ENCODE assay signal across 10 cellular contexts in genomic region chr11:57321388-57321995, GRCh38. TPM values are rescaled to one million over a fixed set of nuclear protein-coding genes. Genes with fewer than 3 reads are reported as not detected.
A peak's percentile ranks its signal among the peaks of the same experiment; 100 is the strongest.
DNase-seq lines count a peak whose midpoint lies in the region; ATAC-seq and TF ChIP-seq lines count a peak whose summit lies in the region.
"Had no signal": no experiment of that assay in that cellular context is flagged by ENCODE, and none has a peak within 500 bp of the region (broad histone marks: within the 10 kb centered on the region; RNA-seq: fewer than 3 reads in every experiment).

No MANE protein-coding gene starts in this region.

- H3K9me3 ChIP-seq in right atrium auricular region (no peaks in the 10 kb centered on the region), aorta (ENCODE audit: control insufficient read depth, low read length) (no peaks in the 10 kb centered on the region)

- no peak for ATAC-seq in Right ventricle myocardium superior (ENCODE audit: poor library complexity)
- no peak for ATAC-seq in aorta (ENCODE audit: low FRiP score)
- ATAC-seq: activated T-cell treated with anti-CD3 and anti-CD28 coated beads, Interleukin-2, amount 50 U/mL, for 4 hours had no signal

- H3K27me3 Mint-ChIP-seq in mesothelial cell of epicardium (ENCODE audit: low read depth): no peaks in the 10 kb centered on the region

- H3K27ac Mint-ChIP-seq in mesothelial cell of epicardium: peak overlapping the region; percentile 98

- H3K4me3 Mint-ChIP-seq in mesothelial cell of epicardium: peak overlapping the region; percentile 92

- H3K27ac ChIP-seq in right atrium auricular region (peak overlapping the region; percentile 90 to 94), aorta (ENCODE audit: low read depth in 1 of 2, low read length in 2 of 2) (peak overlapping the region in 1 of 2 donors; percentile 38)

- H3K27me3 ChIP-seq in right atrium auricular region (no peaks in the 10 kb centered on the region), aorta (ENCODE audit: control insufficient read depth in 1 of 2, insufficient read depth in 2 of 2, low read length in 1 of 2) (no peaks in the 10 kb centered on the region)

- H3K36me3 ChIP-seq in right atrium auricular region (peaks cover 43% of the 10 kb centered on the region), aorta (ENCODE audit: control insufficient read depth in 1 of 2, insufficient read depth in 2 of 2, low read length in 1 of 2) (peaks cover 3 to 10% of the 10 kb centered on the region in 2 donors)

- intact Hi-C loops in Right ventricle myocardium superior (cut with DNase I): no loop called here
- intact Hi-C loops in aorta (cut with DNase I): loop anchor here (10.0 kb wide), 2 partner anchors 333 to 343 kb away; partner anchors contain the start of genes CLP1 (in 1 of the 2) and ZDHHC5 (in 1 of the 2)

- H3K4me1 ChIP-seq in right atrium auricular region: peaks cover 0 to 77% of the 10 kb centered on the region in 2 donors
- H3K4me1 ChIP-seq in aorta (ENCODE audit: control insufficient read depth in 1 of 2, insufficient read depth in 2 of 2, low read length in 2 of 2): no peaks in the 10 kb centered on the region

- DNase-seq in right atrium auricular region (ENCODE audit: low spot score): no peak
- DNase-seq in Right ventricle myocardium superior: no peak
- DNase-seq in cardiac fibroblast (ENCODE audit: low read depth in 2 of 2): peak in 1 of 2 donors; percentile 38
- no peak for DNase-seq in mesothelial cell of epicardium (ENCODE audit: low spot score in 2 of 2, unreplicated experiment in 2 of 2)
- peak in 1 of 2 donors; percentile 65 for DNase-seq in aorta
- DNase-seq in activated CD4-positive, alpha-beta T cell treated with anti-CD3 and anti-CD28 coated beads for 1 hour: no peak
- DNase-seq in CD1c-positive myeloid dendritic cell (ENCODE audit: extremely low spot score): no peak
- no peak for DNase-seq in GM10248 (ENCODE audit: extremely low spot score)
- DNase-seq: activated T-cell treated with anti-CD3 and anti-CD28 coated beads, Interleukin-2, amount 50 U/mL, for 4 hours; NCI-H526 treated with DMSO at 0.1 percent for 48 hours had no signal

- TF ChIP-seq CTCF in right atrium auricular region (IDR thresholded peaks at IDR 0.05) (no peak), cardiac fibroblast (IDR thresholded peaks at IDR 0.05; ENCODE audit: low read depth, low read length) (no peak), mesothelial cell of epicardium (IDR thresholded peaks at IDR 0.05; ENCODE audit: unreplicated experiment) (no peak), GM10248 (IDR thresholded peaks at IDR 0.05; ENCODE audit: control extremely low read depth, extremely low read depth, low read depth, missing control alignments) (no peak)

- H3K4me1 Mint-ChIP-seq in mesothelial cell of epicardium: peaks cover 57% of the 10 kb centered on the region

- peaks cover 20% of the 10 kb centered on the region for H3K36me3 Mint-ChIP-seq in mesothelial cell of epicardium

- H3K4me3 ChIP-seq in right atrium auricular region (peak overlapping the region; percentile 22 to 86), cardiac fibroblast (replicated peaks in 1 of 2; ENCODE audit: low read depth in 2 of 2, low read length in 2 of 2) (peak overlapping the region; percentile 33 to 91), aorta (ENCODE audit: low read length in 2 of 2) (peak overlapping the region; percentile 22 to 33)

- CTCF ChIA-PET in GM10248 (lab: Yijun Ruan, JAX): interaction anchor here (0.8 to 2.2 kb wide), 6 partner anchors 10 to 72 kb away, joined by 3 to 9 read pairs (median 4); partner anchors contain the start of gene SSRP1

- WGBS in aorta, 2 donors: 12 to 14% methylated on average over 4 to 5 of the region's 5 CpGs

- POLR2A ChIA-PET in GM10248 (lab: Yijun Ruan, JAX): interaction anchor here (1.0 kb wide), 1 partner anchor 12 kb away, joined by 4 read pairs; no protein-coding TSS in a partner anchor

- H3K9me3 Mint-ChIP-seq in mesothelial cell of epicardium: no peaks in the 10 kb centered on the region
- H3K9me3 Mint-ChIP-seq: activated T-cell treated with anti-CD3 and anti-CD28 coated beads, Interleukin-2, amount 50 U/mL, for 4 hours had no signal

RNA-seq across cellular contexts. Expression of gene TNKS1BP1, which starts 3.3 kb away (rescaled TPM):
- total RNA-seq in right atrium auricular region (10 to 100 TPM; 26.8 to 52.5 TPM), Right ventricle myocardium superior (39.7 TPM), mesothelial cell of epicardium (201 to 216 TPM (median 216 TPM) in 3 replicates), aorta (100 to 1,000 TPM; 169 to 184 TPM)
- polyA plus RNA-seq in aorta: 100 to 1,000 TPM in 1 of 2 donors, 10 to 100 TPM in 1; 35.2 to 161 TPM

RNA-seq across cellular contexts. Expression of gene SSRP1, which starts 14.2 kb away (rescaled TPM):
- total RNA-seq in right atrium auricular region (10 to 100 TPM; 42.3 to 54.3 TPM), Right ventricle myocardium superior (36.3 TPM), mesothelial cell of epicardium (106 to 110 TPM (median 108 TPM) in 3 replicates), aorta (10 to 100 TPM; 43.2 to 48.7 TPM)
- polyA plus RNA-seq in aorta: 10 to 100 TPM; 37.8 to 44.9 TPM

RNA-seq across cellular contexts. Expression of gene P2RX3, which starts 16.7 kb away (rescaled TPM):
- total RNA-seq in right atrium auricular region: 1 to 10 TPM in 1 of 2 donors, not detected in 1; 1.4 TPM
- 1.3 TPM for total RNA-seq in Right ventricle myocardium superior
- 2.0 to 3.1 TPM (median 2.6 TPM) in 3 replicates for total RNA-seq in mesothelial cell of epicardium
- total RNA-seq in aorta: not detected
- not detected for polyA plus RNA-seq in aorta
- total RNA-seq: activated T-cell treated with anti-CD3 and anti-CD28 coated beads, Interleukin-2, amount 50 U/mL, for 4 hours had no signal

RNA-seq across cellular contexts. Expression of gene PRG3, which starts 59.5 kb away (rescaled TPM):
- total RNA-seq in right atrium auricular region (not detected), Right ventricle myocardium superior (not detected), mesothelial cell of epicardium (not detected in 3 replicates), aorta (not detected)
- not detected for polyA plus RNA-seq in aorta
- total RNA-seq: activated T-cell treated with anti-CD3 and anti-CD28 coated beads, Interleukin-2, amount 50 U/mL, for 4 hours had no signal
